1 cellular context compared by ENCODE assay signal in genomic region chr1:8416857-8417256, GRCh38.
TF ChIP-seq lines count a peak whose summit lies in the region.

No MANE protein-coding gene starts in this region.

TF ChIP-seq in HepG2, 621 proteins besides CTCF, POLR2A, EP300 and RAD21 (continued from another document):
- TF ChIP-seq IKZF5 (CRISPR knock-in tag; IDR thresholded peaks at IDR 0.05) (no peak), CEBPB (IDR thresholded peaks at IDR 0.05; ENCODE audit: borderline replicate concordance, low read depth, low read length) (no peak), ZNF326 (CRISPR knock-in tag; IDR thresholded peaks at IDR 0.05; ENCODE audit: borderline replicate concordance) (no peak), PAX8 (CRISPR knock-in tag; IDR thresholded peaks at IDR 0.05; ENCODE audit: borderline replicate concordance) (no peak), ETV5 (CRISPR knock-in tag; IDR thresholded peaks at IDR 0.05; ENCODE audit: borderline replicate concordance) (no peak), CHCHD3 (CRISPR knock-in tag; IDR thresholded peaks at IDR 0.05) (no peak), ZFP41 (CRISPR knock-in tag; IDR thresholded peaks at IDR 0.05; ENCODE audit: borderline replicate concordance) (no peak), ZNF382 (CRISPR knock-in tag; IDR thresholded peaks at IDR 0.05; ENCODE audit: borderline replicate concordance) (no peak), SNRNP70 (IDR thresholded peaks at IDR 0.05; ENCODE audit: low read depth, low read length) (no peak), KLF15 (CRISPR knock-in tag; IDR thresholded peaks at IDR 0.05; ENCODE audit: borderline replicate concordance) (no peak), TFE3 (CRISPR knock-in tag; IDR thresholded peaks at IDR 0.05) (no peak), PAWR (CRISPR knock-in tag; IDR thresholded peaks at IDR 0.05; ENCODE audit: borderline replicate concordance) (no peak), ZNF253 (CRISPR knock-in tag; IDR thresholded peaks at IDR 0.05; ENCODE audit: borderline replicate concordance) (no peak), KAT8 (CRISPR knock-in tag; IDR thresholded peaks at IDR 0.05) (no peak)
